ENCODE assay signal across 8 cellular contexts in genomic region chr11:62646825-62647608, GRCh38. TPM values are rescaled to one million over a fixed set of nuclear protein-coding genes. Genes with fewer than 3 reads are reported as not detected.
DNase-seq lines count a peak whose midpoint lies in the region; ATAC-seq, FAIRE-seq and TF ChIP-seq lines count a peak whose summit lies in the region.

No MANE protein-coding gene starts in this region.

- no peaks in the 10 kb centered on the region for H3K9me3 ChIP-seq in HEK293 (ENCODE audit: control insufficient read depth, insufficient read depth, low read depth, low read length)
- no peaks in the 10 kb centered on the region for H3K9me3 ChIP-seq in hepatocyte (ENCODE audit: low read depth)
- H3K9me3 ChIP-seq in smooth muscle cell (replicated peaks; ENCODE audit: low read depth) = no peaks in the 10 kb centered on the region

- FAIRE-seq in frontal cortex (lab: Jason Lieb, UNC) = no peak

- H3K27me3 ChIP-seq in hepatocyte (no peaks in the 10 kb centered on the region), smooth muscle cell (ENCODE audit: low read depth) (no peaks in the 10 kb centered on the region)

- H2AFZ ChIP-seq in hepatocyte (no peak overlapping the region), smooth muscle cell (ENCODE audit: low read depth) (no peak overlapping the region)

- POLR2A ChIA-PET in HEK293 (lab: Yijun Ruan, JAX) (interaction anchor here (0.6 to 5.9 kb wide), 23 partner anchors 9 to 288 kb away, joined by 3 to 79 read pairs (median 4); partner anchors contain the start of genes B3GAT3, C11orf98, CSKMT and EEF1G), T-cell (lab: Charles Lee) (interaction anchor here in 1 of 2 donors (0.6 to 2.4 kb wide), 4 partner anchors 18 to 73 kb away, joined by 5 to 34 read pairs (median 8); partner anchors contain the start of genes C11orf98, CSKMT and EEF1G)

- H3K4me2 ChIP-seq in hepatocyte = peak overlapping the region; percentile 52
- H3K4me2 ChIP-seq in smooth muscle cell = peak overlapping the region; percentile 67

- H3K4me3 Mint-ChIP-seq in T-cell = peak overlapping the region; percentile 95 to 98 (median 97)

- CTCF ChIA-PET in HEK293 (lab: Yijun Ruan, JAX) = no interaction called here
- CTCF ChIA-PET in T-cell (lab: Charles Lee) = interaction anchor here (0.6 to 1.7 kb wide), 3 partner anchors 18 to 258 kb away, joined by 4 to 7 read pairs (median 7); partner anchors contain the start of genes C11orf98 (in 1 of the 2) and CSKMT (in 1 of the 2)

- no peaks in the 10 kb centered on the region for H3K9me3 Mint-ChIP-seq in T-cell

- TF ChIP-seq CTCF in HEK293 (tag by site-specific recombination; IDR thresholded peaks at IDR 0.05) (no peak), hepatocyte (IDR thresholded peaks at IDR 0.05; ENCODE audit: poor library complexity) (no peak), smooth muscle cell (IDR thresholded peaks at IDR 0.05; ENCODE audit: borderline replicate concordance, insufficient read depth, poor library complexity, severe bottlenecking) (no peak)

- peaks cover 5 to 57% of the 10 kb centered on the region in 2 experiments; a peak in 2 of 3 replicates for H3K36me3 ChIP-seq in HEK293 (ENCODE audit: control insufficient read depth in 2 of 2, insufficient read depth in 1 of 2, low read length in 2 of 2)
- no peaks in the 10 kb centered on the region for H3K36me3 ChIP-seq in hepatocyte (replicated peaks; ENCODE audit: insufficient read depth, low read depth)
- H3K36me3 ChIP-seq in smooth muscle cell (ENCODE audit: low read depth) = no peaks in the 10 kb centered on the region

- H3K9me2 ChIP-seq in hepatocyte (replicated peaks; ENCODE audit: insufficient read depth) = no peaks in the 10 kb centered on the region

- H3K27ac ChIP-seq in HEK293 (ENCODE audit: extremely low read depth, low read depth, low read length) = no peak overlapping the region
- peak overlapping the region; percentile 39 for H3K27ac ChIP-seq in hepatocyte
- H3K27ac ChIP-seq in smooth muscle cell (ENCODE audit: low read depth) = peak overlapping the region; percentile 54

- H3K4me3 ChIP-seq in HEK293 (ENCODE audit: low read depth, low read length) = no peak overlapping the region
- H3K4me3 ChIP-seq in hepatocyte = no peak overlapping the region
- peak overlapping the region; percentile 2 for H3K4me3 ChIP-seq in smooth muscle cell

- peaks cover 28 to 39% (median 36%) of the 10 kb centered on the region in 3 donors for H3K4me1 Mint-ChIP-seq in T-cell

- H3K27ac Mint-ChIP-seq in T-cell = peak overlapping the region; percentile 93 to 96

- WGBS in hepatocyte (ENCODE audit: low lambda C conversion rate, missing lambda C conversion rate) = 76% methylated on average over 32 of the region's 32 CpGs
- WGBS in smooth muscle cell (ENCODE audit: low lambda C conversion rate) = 76% methylated on average over 32 of the region's 32 CpGs

- ATAC-seq in T-cell (replicated peaks in 1 of 4) (no peak), GM21528 (IDR thresholded peaks at IDR 0.05; ENCODE audit: low FRiP score, unreplicated experiment) (no peak)

- H3K79me2 ChIP-seq in hepatocyte (peaks cover 59% of the 10 kb centered on the region), smooth muscle cell (ENCODE audit: low read depth) (peaks cover 51% of the 10 kb centered on the region)

- no peak overlapping the region for H3K9ac ChIP-seq in smooth muscle cell (ENCODE audit: low read depth)

- H3K36me3 Mint-ChIP-seq in T-cell = peaks cover 7% of the 10 kb centered on the region

- peaks cover 3% of the 10 kb centered on the region; the same call in 1 of the 2 replicates for H3K4me1 ChIP-seq in HEK293 (ENCODE audit: control insufficient read depth, insufficient read depth, low read length)
- H3K4me1 ChIP-seq in hepatocyte (ENCODE audit: insufficient read depth) = peaks cover 4% of the 10 kb centered on the region
- H3K4me1 ChIP-seq in smooth muscle cell (ENCODE audit: low read depth) = no peaks in the 10 kb centered on the region

- no peaks in the 10 kb centered on the region for H4K20me1 ChIP-seq in hepatocyte (ENCODE audit: insufficient read depth, poor library complexity, severe bottlenecking)
- peaks cover 6% of the 10 kb centered on the region for H4K20me1 ChIP-seq in smooth muscle cell (ENCODE audit: low read depth)

- H3F3A ChIP-seq in smooth muscle cell (ENCODE audit: low read depth) = peaks cover 3% of the 10 kb centered on the region

- no peak for DNase-seq in T-cell
- no peak for DNase-seq in hepatocyte (ENCODE audit: low spot score)
- DNase-seq in smooth muscle cell (lab: John Stamatoyannopoulos, UW; ENCODE audit: unreplicated experiment) = no peak
- no peak for DNase-seq in frontal cortex (ENCODE audit: low spot score in 2 of 2)
- DNase-seq in NCI-H446 treated with DMSO at 0.1 percent for 48 hours (lab: John Stamatoyannopoulos, UW) = no peak
- no peak for DNase-seq in DMS79 treated with DMSO at 0.1 percent for 48 hours (lab: John Stamatoyannopoulos, UW)

- H3K27me3 Mint-ChIP-seq in T-cell = no peaks in the 10 kb centered on the region

TF ChIP-seq in HEK293, 187 proteins besides CTCF, POLR2A, EP300 and RAD21:
- TF ChIP-seq ZNF76 (tag by site-specific recombination; IDR thresholded peaks at IDR 0.05; ENCODE audit: borderline replicate concordance, low read depth) (no peak), BCL11A (tag by site-specific recombination; IDR thresholded peaks at IDR 0.05; ENCODE audit: low read depth) (no peak), SP7 (tag by site-specific recombination; IDR thresholded peaks at IDR 0.05) (no peak), MZF1 (tag by site-specific recombination; IDR thresholded peaks at IDR 0.05; ENCODE audit: borderline replicate concordance) (no peak), ZNF341 (tag by site-specific recombination; IDR thresholded peaks at IDR 0.05; ENCODE audit: low read depth) (peak; percentile 25; the same call in 1 of the 2 replicates), ZNF501 (tag by site-specific recombination; IDR thresholded peaks at IDR 0.05) (no peak)
- TF ChIP-seq, protein P1, sequence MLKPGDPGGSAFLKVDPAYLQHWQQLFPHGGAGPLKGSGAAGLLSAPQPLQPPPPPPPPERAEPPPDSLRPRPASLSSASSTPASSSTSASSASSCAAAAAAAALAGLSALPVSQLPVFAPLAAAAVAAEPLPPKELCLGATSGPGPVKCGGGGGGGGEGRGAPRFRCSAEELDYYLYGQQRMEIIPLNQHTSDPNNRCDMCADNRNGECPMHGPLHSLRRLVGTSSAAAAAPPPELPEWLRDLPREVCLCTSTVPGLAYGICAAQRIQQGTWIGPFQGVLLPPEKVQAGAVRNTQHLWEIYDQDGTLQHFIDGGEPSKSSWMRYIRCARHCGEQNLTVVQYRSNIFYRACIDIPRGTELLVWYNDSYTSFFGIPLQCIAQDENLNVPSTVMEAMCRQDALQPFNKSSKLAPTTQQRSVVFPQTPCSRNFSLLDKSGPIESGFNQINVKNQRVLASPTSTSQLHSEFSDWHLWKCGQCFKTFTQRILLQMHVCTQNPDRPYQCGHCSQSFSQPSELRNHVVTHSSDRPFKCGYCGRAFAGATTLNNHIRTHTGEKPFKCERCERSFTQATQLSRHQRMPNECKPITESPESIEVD (tag by site-specific recombination; IDR thresholded peaks at IDR 0.05) = no peak

RNA-seq across cellular contexts. Expression of gene GANAB, which starts 0.6 kb away (rescaled TPM):
- total RNA-seq in T-cell = 100 to 1,000 TPM; 216 to 278 (median 257) TPM
- 251 and 254 TPM in 2 replicates for total RNA-seq in hepatocyte
- polyA plus RNA-seq in hepatocyte = 212 and 232 TPM in 2 replicates
- 176 and 186 TPM in 2 replicates for total RNA-seq in smooth muscle cell
- polyA plus RNA-seq in smooth muscle cell = 194 and 225 TPM in 2 replicates
- total RNA-seq in frontal cortex = 62.8 TPM

RNA-seq across cellular contexts. Expression of gene INTS5, which starts 6.1 kb away (rescaled TPM):
- total RNA-seq in T-cell (10 to 100 TPM; 14.4 to 39.0 (median 34.8) TPM), hepatocyte (12.6 and 18.7 TPM in 2 replicates), smooth muscle cell (7.3 and 8.2 TPM in 2 replicates), frontal cortex (20.8 TPM)
- polyA plus RNA-seq in hepatocyte (19.1 and 21.1 TPM in 2 replicates), smooth muscle cell (11.9 and 13.2 TPM in 2 replicates)

RNA-seq across cellular contexts. Expression of gene C11orf98, which starts 18.0 kb away (rescaled TPM):
- 10 to 100 TPM; 28.3 to 62.6 (median 54.8) TPM for total RNA-seq in T-cell
- total RNA-seq in hepatocyte = 63.7 and 80.4 TPM in 2 replicates
- polyA plus RNA-seq in hepatocyte = 116 and 133 TPM in 2 replicates
- total RNA-seq in smooth muscle cell = 54.4 and 68.4 TPM in 2 replicates
- 101 and 114 TPM in 2 replicates for polyA plus RNA-seq in smooth muscle cell
- total RNA-seq in frontal cortex = 25.3 TPM

RNA-seq across cellular contexts. Expression of gene CSKMT, which starts 18.1 kb away (rescaled TPM):
- total RNA-seq in T-cell (10 to 100 TPM; 14.8 to 35.6 (median 27.4) TPM), hepatocyte (10.0 and 22.5 TPM in 2 replicates), smooth muscle cell (1.3 and 4.9 TPM in 2 replicates), frontal cortex (10.2 TPM)
- polyA plus RNA-seq in hepatocyte (5.7 and 7.1 TPM in 2 replicates), smooth muscle cell (1.4 and 9.8 TPM in 2 replicates)

RNA-seq across cellular contexts. Expression of gene UQCC3, which starts 24.5 kb away (rescaled TPM):
- 1 to 10 TPM; 2.7 to 9.3 (median 8.1) TPM for total RNA-seq in T-cell
- total RNA-seq in hepatocyte = 8.9 and 11.1 TPM in 2 replicates
- 17.0 and 19.0 TPM in 2 replicates for polyA plus RNA-seq in hepatocyte
- total RNA-seq in smooth muscle cell = 5.5 and 7.7 TPM in 2 replicates
- 14.4 and 16.7 TPM in 2 replicates for polyA plus RNA-seq in smooth muscle cell
- 5.7 TPM for total RNA-seq in frontal cortex
